8 cellular contexts compared by ENCODE assay signal in the genomic region with DNA sequence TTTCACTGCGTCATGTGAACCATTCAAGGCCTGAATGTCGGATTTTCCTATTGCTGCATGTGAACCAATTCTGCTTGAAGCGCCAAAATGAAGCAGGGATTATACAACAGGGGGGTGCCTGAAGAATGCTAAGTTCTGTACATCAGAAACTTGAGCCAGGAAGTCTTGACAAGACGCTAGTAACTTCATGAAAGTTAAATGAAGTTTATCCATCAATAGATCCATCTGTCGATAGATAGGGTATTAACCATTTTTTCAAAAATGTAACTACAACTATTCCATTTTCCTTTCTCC. TPM values are rescaled to one million over a fixed set of nuclear protein-coding genes. Genes with fewer than 3 reads are reported as not detected.
A peak's percentile ranks its signal among the peaks of the same experiment; 100 is the strongest.
DNase-seq lines count a peak whose midpoint lies in the region; ATAC-seq and TF ChIP-seq lines count a peak whose summit lies in the region.

No MANE protein-coding gene starts in this region.

- H3K27me3 ChIP-seq in ascending aorta (no peaks in the 10 kb centered on the region), kidney epithelial cell (ENCODE audit: control insufficient read depth, insufficient read depth, low read length) (no peaks in the 10 kb centered on the region), thoracic aorta (replicated peaks; ENCODE audit: insufficient read depth) (no peaks in the 10 kb centered on the region)

- H3K27ac Mint-ChIP-seq in activated CD4-positive, alpha-beta T cell treated with anti-CD3 and anti-CD28 coated beads for 36 hours = peak overlapping the region; percentile 89

- no peaks in the 10 kb centered on the region for H3K9me3 Mint-ChIP-seq in activated CD4-positive, alpha-beta T cell treated with anti-CD3 and anti-CD28 coated beads for 36 hours (ENCODE audit: low read depth)

- intact Hi-C loops in activated CD4-positive, alpha-beta T cell treated with anti-CD3 and anti-CD28 coated beads for 36 hours (cut with DNase I, micrococcal nuclease) = loop anchor here (2.0 to 10.0 kb wide), 5 partner anchors 165 to 1945 kb away; partner anchors contain the start of genes NPY1R (in 1 of the 2), TMA16 (in 1 of the 2) and TMEM192 (in 1 of the 2)
- intact Hi-C loops in ascending aorta (cut with DNase I) = loop anchor here (2.0 to 5.0 kb wide), 5 partner anchors 30 to 520 kb away; partner anchors contain the start of genes NPY1R and TMA16

- no peak for DNase-seq in activated CD4-positive, alpha-beta T cell treated with anti-CD3 and anti-CD28 coated beads for 36 hours
- no peak for DNase-seq in activated CD4-positive, alpha-beta T cell treated with anti-CD3 and anti-CD28 coated beads, Interleukin-2, amount 50 U/mL, for 4 hours
- DNase-seq in ascending aorta (ENCODE audit: low spot score in 2 of 2) (no peak), kidney epithelial cell (ENCODE audit: low read depth) (no peak), thoracic aorta (ENCODE audit: low spot score) (no peak), hypothalamus (lab: John Stamatoyannopoulos, UW) (no peak), Ammon's horn (ENCODE audit: low spot score) (no peak), NCI-H69 (lab: John Stamatoyannopoulos, UW) (no peak)

- POLR2A ChIA-PET in activated CD4-positive, alpha-beta T cell treated with anti-CD3 and anti-CD28 coated beads for 36 hours (lab: Charles Lee) = no interaction called here

- H3K36me3 ChIP-seq in ascending aorta = peaks cover 0 to 8% of the 10 kb centered on the region in 2 donors
- H3K36me3 ChIP-seq in kidney epithelial cell (ENCODE audit: control insufficient read depth, insufficient read depth, low read length) = no peaks in the 10 kb centered on the region
- H3K36me3 ChIP-seq in thoracic aorta = no peaks in the 10 kb centered on the region

- H3K4me1 ChIP-seq in ascending aorta (peaks cover 0 to 5% of the 10 kb centered on the region in 2 donors), thoracic aorta (ENCODE audit: control insufficient read depth in 1 of 2, low read depth in 2 of 2) (peaks cover 12 to 23% of the 10 kb centered on the region in 2 donors)

- TF ChIP-seq CTCF in ascending aorta (IDR thresholded peaks at IDR 0.05) (no peak), kidney epithelial cell (IDR thresholded peaks at IDR 0.05; ENCODE audit: insufficient read depth, low read length, poor library complexity, severe bottlenecking) (no peak), thoracic aorta (IDR thresholded peaks at IDR 0.05) (no peak)

- peaks cover 28% of the 10 kb centered on the region for H3K36me3 Mint-ChIP-seq in activated CD4-positive, alpha-beta T cell treated with anti-CD3 and anti-CD28 coated beads for 36 hours (ENCODE audit: low read depth)

- no peaks in the 10 kb centered on the region for H3K9me3 ChIP-seq in ascending aorta
- H3K9me3 ChIP-seq in thoracic aorta = no peaks in the 10 kb centered on the region

- H3K4me3 ChIP-seq in ascending aorta = peak overlapping the region; percentile 65 to 85
- peak overlapping the region; percentile 99 for H3K4me3 ChIP-seq in kidney epithelial cell (ENCODE audit: low read depth, low read length)
- peak overlapping the region; percentile 82 for H3K4me3 ChIP-seq in thoracic aorta

- no peaks in the 10 kb centered on the region for H3K27me3 Mint-ChIP-seq in activated CD4-positive, alpha-beta T cell treated with anti-CD3 and anti-CD28 coated beads for 36 hours

- H3K27ac ChIP-seq in ascending aorta (peak overlapping the region; percentile 92), thoracic aorta (peak overlapping the region; percentile 86 to 91)

- CTCF ChIA-PET in activated CD4-positive, alpha-beta T cell treated with anti-CD3 and anti-CD28 coated beads for 36 hours (lab: Charles Lee) = no interaction called here

- no peak for ATAC-seq in activated CD4-positive, alpha-beta T cell treated with anti-CD3 and anti-CD28 coated beads for 36 hours
- no peak for ATAC-seq in thoracic aorta (ENCODE audit: insufficient number of reproducible peaks, low FRiP score, low read depth)

- peaks cover 36% of the 10 kb centered on the region for H3K4me1 Mint-ChIP-seq in activated CD4-positive, alpha-beta T cell treated with anti-CD3 and anti-CD28 coated beads for 36 hours

- H3K4me3 Mint-ChIP-seq in activated CD4-positive, alpha-beta T cell treated with anti-CD3 and anti-CD28 coated beads for 36 hours = peak overlapping the region; percentile 81

RNA-seq across cellular contexts. Expression of gene NAF1, which starts 0.6 kb away (rescaled TPM):
- total RNA-seq in activated CD4-positive, alpha-beta T cell treated with anti-CD3 and anti-CD28 coated beads for 36 hours = 10 to 100 TPM; 28.1 to 28.3 TPM
- total RNA-seq in ascending aorta = 13.3 TPM
- total RNA-seq in kidney epithelial cell = 23.5 and 24.7 TPM in 2 replicates
- total RNA-seq in thoracic aorta = 10 to 100 TPM; 21.7 to 29.8 TPM
